ENCODE assay signal across 15 cellular contexts in genomic region chr9:133979921-133980863, GRCh38. TPM values are rescaled to one million over a fixed set of nuclear protein-coding genes. Genes with fewer than 3 reads are reported as not detected.
DNase-seq lines count a peak whose midpoint lies in the region; FAIRE-seq and TF ChIP-seq lines count a peak whose summit lies in the region.
"Had no signal": no experiment of that assay in that cellular context is flagged by ENCODE, and none has a peak within 500 bp of the region (broad histone marks: within the 10 kb centered on the region; RNA-seq: fewer than 3 reads in every experiment).

No MANE protein-coding gene starts in this region.

- dilution Hi-C loops in endothelial cell of umbilical vein (cut with MboI; ENCODE audit: extremely low pct_ligation_motif_present, low sequenced_read_pairs) = no loop called here

- H3K36me3 ChIP-seq in endothelial cell of umbilical vein (ENCODE audit: control insufficient read depth in 2 of 2, extremely low read depth in 1 of 2, insufficient read depth in 2 of 2, low read length in 2 of 2) = no peaks in the 10 kb centered on the region
- H3K36me3 ChIP-seq in parathyroid adenoma (ENCODE audit: control insufficient read depth, insufficient read depth, low read length) = no peaks in the 10 kb centered on the region

- intact Hi-C loops in endothelial cell of umbilical vein (cut with micrococcal nuclease) = no loop called here

- peaks cover 92% of the 10 kb centered on the region for H3K79me2 ChIP-seq in endothelial cell of umbilical vein (ENCODE audit: control insufficient read depth, insufficient read depth, low read length)
- H3K79me2 ChIP-seq in parathyroid adenoma = peaks cover 12% of the 10 kb centered on the region

- FAIRE-seq in GM18507 (lab: Jason Lieb, UNC) (peak; percentile 56), endothelial cell of umbilical vein (lab: Jason Lieb, UNC) (no peak)
- FAIRE-seq: H54 had no signal

- no peak overlapping the region for H3K9ac ChIP-seq in endothelial cell of umbilical vein (replicated peaks; ENCODE audit: extremely low read depth, insufficient read depth, low read length)
- H3K9ac ChIP-seq in parathyroid adenoma = no peak overlapping the region

- no peaks in the 10 kb centered on the region for H4K20me1 ChIP-seq in endothelial cell of umbilical vein (replicated peaks; ENCODE audit: control insufficient read depth, extremely low read depth, insufficient read depth, low read length)

- no peak overlapping the region for H2AFZ ChIP-seq in endothelial cell of umbilical vein (ENCODE audit: low read depth, low read length)
- no peak overlapping the region for H2AFZ ChIP-seq in parathyroid adenoma

- POLR2A ChIA-PET in endothelial cell of umbilical vein (lab: Charles Lee) = interaction anchor here (0.7 kb wide), 1 partner anchor 24 kb away, joined by 3 read pairs; no protein-coding TSS in a partner anchor

- CTCF ChIA-PET in endothelial cell of umbilical vein (lab: Charles Lee) = interaction anchor here (0.8 to 1.5 kb wide), 2 partner anchors 25 to 36 kb away, joined by 3 to 4 read pairs; no protein-coding TSS in a partner anchor

- DNase-seq in GM18507 (ENCODE audit: extremely low spot score, insufficient read length, low read depth) (no peak), NCI-H1694 treated with DMSO at 0.1 percent for 48 hours (lab: John Stamatoyannopoulos, UW) (peak; percentile 68), endothelial cell of umbilical vein (ENCODE audit: low read depth, low spot score) (no peak), CD1c-positive myeloid dendritic cell (ENCODE audit: extremely low spot score) (no peak), NCI-H345 (lab: John Stamatoyannopoulos, UW) (no peak), ecto neural progenitor cell (ENCODE audit: low spot score) (no peak), NCI-H82 treated with DMSO at 0.1 percent for 48 hours (lab: John Stamatoyannopoulos, UW; ENCODE audit: unreplicated experiment) (no peak)
- DNase-seq: activated CD4-positive, alpha-beta T cell treated with anti-CD3 and anti-CD28 coated beads for 4 hours; activated naive CD4-positive, alpha-beta T cell treated with anti-CD3 and anti-CD28 coated beads for 36 hours; islet precursor cell; RPMI8226; stimulated activated CD8-positive, alpha-beta memory T cell treated with anti-CD3 and anti-CD28 coated beads, Interleukin-4, amount 100 ng/mL, for 48 hours had no signal

- H3K4me2 ChIP-seq in endothelial cell of umbilical vein (ENCODE audit: insufficient read depth, low read length) (peak overlapping the region; percentile 49), parathyroid adenoma (ENCODE audit: low read length) (no peak overlapping the region)

- BruUV-seq in endothelial cell of umbilical vein (replicated peaks; lab: Mats Ljungman, UMichigan) = no TSS peak

- TF ChIP-seq CTCF in endothelial cell of umbilical vein (IDR thresholded peaks at IDR 0.05; ENCODE audit: extremely low read depth in 1 of 2, insufficient read depth in 1 of 2, low read depth in 1 of 2, low read length in 2 of 2) (no peak), parathyroid adenoma (IDR thresholded peaks at IDR 0.05) (no peak)

- TF ChIP-seq POLR2A in endothelial cell of umbilical vein (IDR thresholded peaks at IDR 0.05; ENCODE audit: low read depth, low read length) = no peak

- H3K9me1 ChIP-seq in endothelial cell of umbilical vein (replicated peaks; ENCODE audit: control insufficient read depth, extremely low read depth, insufficient read depth, low read length) = no peaks in the 10 kb centered on the region

- H3K9me3 ChIP-seq in endothelial cell of umbilical vein (replicated peaks; ENCODE audit: control insufficient read depth, insufficient read depth, low read length) (no peaks in the 10 kb centered on the region), parathyroid adenoma (ENCODE audit: control insufficient read depth, low read length) (no peaks in the 10 kb centered on the region)

- peaks cover 14% of the 10 kb centered on the region for H3K4me1 ChIP-seq in endothelial cell of umbilical vein (ENCODE audit: control insufficient read depth, extremely low read depth, insufficient read depth, low read length)
- no peaks in the 10 kb centered on the region for H3K4me1 ChIP-seq in parathyroid adenoma

- H3K27me3 ChIP-seq in endothelial cell of umbilical vein (ENCODE audit: control insufficient read depth in 2 of 2, insufficient read depth in 2 of 2, low read length in 2 of 2) (no peaks in the 10 kb centered on the region), parathyroid adenoma (ENCODE audit: control insufficient read depth, insufficient read depth, low read length) (no peaks in the 10 kb centered on the region)

- H3K4me3 ChIP-seq in endothelial cell of umbilical vein (replicated peaks in 1 of 3; ENCODE audit: insufficient read depth in 1 of 3, low read depth in 1 of 3, low read length in 3 of 3) = no peak overlapping the region
- no peak overlapping the region for H3K4me3 ChIP-seq in parathyroid adenoma (ENCODE audit: low read depth, low read length)

- H3K27ac ChIP-seq in endothelial cell of umbilical vein (ENCODE audit: insufficient read depth, low read depth, low read length) = no peak overlapping the region
- H3K27ac ChIP-seq in parathyroid adenoma = peak overlapping the region; percentile 36
- H3K27ac ChIP-seq: epithelial cell of prostate had no signal

TF ChIP-seq in endothelial cell of umbilical vein, 7 proteins besides CTCF, POLR2A, EP300 and RAD21:
- TF ChIP-seq MYC (IDR thresholded peaks at IDR 0.05; ENCODE audit: low read depth, low read length) = no peak

RNA-seq across cellular contexts. Expression of gene VAV2, which starts 11.9 kb away (rescaled TPM):
- 29.9 and 30.6 TPM in 2 replicates for total RNA-seq in endothelial cell of umbilical vein
- 8.6 and 10.6 TPM in 2 replicates for polyA plus RNA-seq in endothelial cell of umbilical vein
- polyA plus RNA-seq in endothelial cell of umbilical vein (2011; cell fraction: cytosol; rRNA removed) = 14.4 and 14.8 TPM in 2 replicates
- polyA plus RNA-seq in endothelial cell of umbilical vein (2011; cell fraction: nucleus; rRNA removed) = 32.0 and 32.3 TPM in 2 replicates
- polyA plus RNA-seq in endothelial cell of umbilical vein (2012) = 18.8 and 23.8 TPM in 2 replicates
- polyA minus RNA-seq in endothelial cell of umbilical vein = 22.5 and 22.6 TPM in 2 replicates
- 24.8 TPM for polyA minus RNA-seq in endothelial cell of umbilical vein (2011; cell fraction: cytosol; rRNA and poly(A)+ RNA removed)
- 18.1 TPM in 2 replicates for polyA minus RNA-seq in endothelial cell of umbilical vein (2011; cell fraction: nucleus; rRNA and poly(A)+ RNA removed)

RNA-seq across cellular contexts. Expression of gene BRD3OS, which starts 45.1 kb away (rescaled TPM):
- total RNA-seq in endothelial cell of umbilical vein = 15.4 and 18.2 TPM in 2 replicates
- 10.6 and 11.9 TPM in 2 replicates for polyA plus RNA-seq in endothelial cell of umbilical vein
- polyA plus RNA-seq in endothelial cell of umbilical vein (2011; cell fraction: cytosol; rRNA removed) = 11.8 and 13.1 TPM in 2 replicates
- 7.0 and 8.3 TPM in 2 replicates for polyA plus RNA-seq in endothelial cell of umbilical vein (2011; cell fraction: nucleus; rRNA removed)
- 13.4 and 13.5 TPM in 2 replicates for polyA plus RNA-seq in endothelial cell of umbilical vein (2012)
- polyA minus RNA-seq in endothelial cell of umbilical vein = 6.8 and 10.0 TPM in 2 replicates
- polyA minus RNA-seq in endothelial cell of umbilical vein (2011; cell fraction: cytosol; rRNA and poly(A)+ RNA removed) = 8.9 TPM
- 2.3 and 4.9 TPM in 2 replicates for polyA minus RNA-seq in endothelial cell of umbilical vein (2011; cell fraction: nucleus; rRNA and poly(A)+ RNA removed)
